In genomic region chr10:104109908-104110662, GRCh38 we compare ENCODE assay signal across 10 cellular contexts. TPM values are rescaled to one million over a fixed set of nuclear protein-coding genes. Genes with fewer than 3 reads are reported as not detected.
DNase-seq lines count a peak whose midpoint lies in the region; ATAC-seq and TF ChIP-seq lines count a peak whose summit lies in the region.
"Had no signal": no experiment of that assay in that cellular context is flagged by ENCODE, and none has a peak within 500 bp of the region (broad histone marks: within the 10 kb centered on the region; RNA-seq: fewer than 3 reads in every experiment).

No MANE protein-coding gene starts in this region.

- H3K23ac ChIP-seq in H9 (ENCODE audit: insufficient read length, low read depth, low read length), result no peak overlapping the region

- no peaks in the 10 kb centered on the region for H3K23me2 ChIP-seq in H9 (ENCODE audit: insufficient read length, low read depth, low read length, poor library complexity, severe bottlenecking)

- WGBS in H9 (ENCODE audit: extremely low coverage, insufficient read length, low lambda C conversion rate), result no CpG with 5 or more reads among the region's 3 CpGs

- H2AK5ac ChIP-seq in H9 (ENCODE audit: insufficient read length, low read length), result no peak overlapping the region

- no peak overlapping the region for H4K8ac ChIP-seq in H9 (replicated peaks; ENCODE audit: insufficient read length, low read depth, low read length)

- H2BK120ac ChIP-seq in H9 (ENCODE audit: low read depth, low read length, poor library complexity, severe bottlenecking), result no peak overlapping the region

- no peak overlapping the region for H4K5ac ChIP-seq in H9 (ENCODE audit: insufficient read length, low read depth, low read length)

- ATAC-seq in GM21447 (IDR thresholded peaks at IDR 0.05; ENCODE audit: unreplicated experiment) (peak; percentile 94), GM21723 (IDR thresholded peaks at IDR 0.05; ENCODE audit: unreplicated experiment) (no peak)

- no peak overlapping the region for H3K4me2 ChIP-seq in H9 (ENCODE audit: insufficient read depth, insufficient read length, low read length)

- no peaks in the 10 kb centered on the region for H4K20me1 ChIP-seq in H9 (ENCODE audit: control insufficient read depth, insufficient read depth, insufficient read length)

- H3K14ac ChIP-seq in H9 (ENCODE audit: insufficient read depth, low read length), result no peak overlapping the region

- no peaks in the 10 kb centered on the region for H3K9me3 ChIP-seq in H9 (ENCODE audit: control insufficient read depth, low read depth, low read length)

- in situ Hi-C loops in Caki2 (cut with HindIII; ENCODE audit: low pct_unique_long_range_greater_than_20kb, low sequenced_read_pairs), result no loop called here
- in situ Hi-C loops in G401 (cut with HindIII; ENCODE audit: low sequenced_read_pairs), result no loop called here

- no peak overlapping the region for H3K4me3 ChIP-seq in fibroblast of villous mesenchyme (ENCODE audit: low read depth, low read length)

- no peaks in the 10 kb centered on the region for H3K36me3 Mint-ChIP-seq in H9 (ENCODE audit: insufficient read depth in 1 of 3, low read depth in 3 of 3)

- no peaks in the 10 kb centered on the region for H3K27me3 Mint-ChIP-seq in H9 (ENCODE audit: low read depth)

- H3K4me3 Mint-ChIP-seq in H9, result no peak overlapping the region

- H3K9ac ChIP-seq in H9 (ENCODE audit: extremely low read depth, insufficient read length, low read length), result no peak overlapping the region

- H2BK15ac ChIP-seq in H9 (ENCODE audit: low read depth, low read length), result no peak overlapping the region

- H3K79me2 ChIP-seq in H9 (ENCODE audit: insufficient read depth, low read length), result no peaks in the 10 kb centered on the region

- no peak overlapping the region for H4K91ac ChIP-seq in H9 (ENCODE audit: insufficient read length, low read depth, low read length)

- H3K4me1 ChIP-seq in H9 (ENCODE audit: insufficient read depth, low read length), result no peaks in the 10 kb centered on the region; the same call in 1 of the 2 replicates

- H3K27me3 ChIP-seq in H9 (ENCODE audit: insufficient read depth, low read length), result no peaks in the 10 kb centered on the region; the same call in 1 of the 2 replicates

- no peak overlapping the region for H2AFZ ChIP-seq in H9 (ENCODE audit: low read length)

- no peak overlapping the region for H3T11ph ChIP-seq in H9 (ENCODE audit: low read length)

- no peak overlapping the region for H2BK20ac ChIP-seq in H9 (ENCODE audit: low read depth, low read length, poor library complexity, severe bottlenecking)

- H3K4me1 Mint-ChIP-seq in H9, result peaks cover 0 to 4% of the 10 kb centered on the region in 2 experiments; a peak in 2 of 4 replicates

- TF ChIP-seq CTCF in fibroblast of villous mesenchyme (IDR thresholded peaks at IDR 0.05; ENCODE audit: insufficient read depth, low read depth, low read length) (no peak), H9 (conservative IDR thresholded peaks at IDR 0.05) (no peak)

- no peak overlapping the region for H3K18ac ChIP-seq in H9 (ENCODE audit: insufficient read length, low read depth, low read length)

- H3K27ac Mint-ChIP-seq in H9, result no peak overlapping the region; a peak in 1 of 7 replicates

- H3K27ac ChIP-seq in H9 (ENCODE audit: insufficient read length, low read depth, low read length), result no peak overlapping the region

- DNase-seq in Caki2 (ENCODE audit: low read depth) (peak; percentile 92), HS-5 (ENCODE audit: low read depth) (peak; percentile 84), fibroblast of villous mesenchyme (ENCODE audit: low read depth) (peak; percentile 82), G401 (ENCODE audit: low spot score) (no peak), H9 (no peak)
- no peak for DNase-seq in activated CD8-positive, alpha-beta memory T cell treated with anti-CD3 and anti-CD28 coated beads, Interleukin-2, amount 50 U/mL, for 4 hours
- DNase-seq: activated T-cell treated with anti-CD3 and anti-CD28 coated beads, Interleukin-2, amount 50 U/mL, for 48 hours; left cardiac atrium had no signal

- H3K56ac ChIP-seq in H9 (ENCODE audit: insufficient read length, low read depth, low read length), result no peak overlapping the region

- no peaks in the 10 kb centered on the region for H3K79me1 ChIP-seq in H9 (ENCODE audit: insufficient read depth, low read depth, low read length, poor library complexity, severe bottlenecking)

- no peak overlapping the region for H2BK5ac ChIP-seq in H9 (ENCODE audit: insufficient read length, low read length)

- H3K9me3 Mint-ChIP-seq in H9, result no peaks in the 10 kb centered on the region

- H3K4ac ChIP-seq in H9 (ENCODE audit: low read depth, low read length), result no peak overlapping the region

- no peak overlapping the region for H2BK12ac ChIP-seq in H9 (ENCODE audit: insufficient read length, low read depth, low read length)

RNA-seq across cellular contexts. Expression of gene SFR1, which starts 11.9 kb away (rescaled TPM):
- 15.6 and 20.8 TPM in 2 replicates for total RNA-seq in Caki2 (2014; rRNA removed; shearing (Covaris generic); ENCODE audit: low replicate concordance)
- total RNA-seq in fibroblast of villous mesenchyme (6.1 and 8.2 TPM in 2 replicates), H9 (2021) (6.5 and 6.6 TPM in 2 replicates)
- 16.6 and 17.7 TPM in 2 replicates for total RNA-seq in G401 (2014; rRNA removed; shearing (Covaris generic))

RNA-seq across cellular contexts. Expression of gene COL17A1, which starts 24.4 kb away (rescaled TPM):
- 0.03 TPM in 1 of 2 replicates, not detected in the other for total RNA-seq in Caki2 (2014; rRNA removed; shearing (Covaris generic); ENCODE audit: low replicate concordance)
- not detected in 2 replicates for total RNA-seq in fibroblast of villous mesenchyme
- 0.03 and 0.06 TPM in 2 replicates for total RNA-seq in G401 (2014; rRNA removed; shearing (Covaris generic))
- total RNA-seq in H9 (2021), result 1.9 TPM in 2 replicates

Comparison
In these comparisons a context has a peak if more than half of its experiments do, and no peak if none do; other contexts are left out.
1. DNase-seq: peak in Caki2 (single experiment), HS-5 (single experiment) and fibroblast of villous mesenchyme (single experiment); none in G401 (single experiment), H9 (single experiment) and activated CD8-positive, alpha-beta memory T cell treated with anti-CD3 and anti-CD28 coated beads, Interleukin-2, amount 50 U/mL, for 4 hours (single experiment).